8 cellular contexts compared by ENCODE assay signal in genomic region chr11:70661763-70662501, GRCh38.
DNase-seq lines count a peak whose midpoint lies in the region; ATAC-seq and TF ChIP-seq lines count a peak whose summit lies in the region.

No MANE protein-coding gene starts in this region.

- TF ChIP-seq CTCF in testis (IDR thresholded peaks at IDR 0.05) = no peak

- peaks cover 14% of the 10 kb centered on the region for H3K27me3 ChIP-seq in HUES64 (ENCODE audit: insufficient read depth, low read length)
- no peaks in the 10 kb centered on the region for H3K27me3 ChIP-seq in testis

- H3K9ac ChIP-seq in HUES64 (ENCODE audit: low read depth, low read length) = peak overlapping the region; percentile 79

- H3K27ac ChIP-seq in HUES64 (ENCODE audit: low read depth, low read length) (no peak overlapping the region), caudate nucleus (ENCODE audit: low read depth, low read length) (no peak overlapping the region), testis (no peak overlapping the region)

- no peaks in the 10 kb centered on the region for H3K9me3 ChIP-seq in HUES64 (ENCODE audit: insufficient read depth, low read depth, low read length)
- no peaks in the 10 kb centered on the region for H3K9me3 ChIP-seq in testis

- H3K4me3 ChIP-seq in HUES64 (ENCODE audit: low read length) = peak overlapping the region; percentile 69
- peak overlapping the region; percentile 36 to 47 for H3K4me3 ChIP-seq in testis

- intact Hi-C loops in testis (cut with DNase I; ENCODE audit: low total_unique reads) = no loop called here

- ATAC-seq in HG02588 (IDR thresholded peaks at IDR 0.05; ENCODE audit: unreplicated experiment) = no peak

- H3K36me3 ChIP-seq in HUES64 (ENCODE audit: insufficient read depth, low read length) (no peaks in the 10 kb centered on the region), testis (ENCODE audit: low read depth, missing control alignments) (no peaks in the 10 kb centered on the region)

- 1% methylated on average over 54 of the region's 54 CpGs for WGBS in HUES64
- 1% methylated on average over 26 to 54 of the region's 54 CpGs for WGBS in testis, 2 donors

- DNase-seq in caudate nucleus (lab: John Stamatoyannopoulos, UW) = peak in 46 of 61 donors; percentile 13 to 77 (median 52)
- peak; percentile 9 for DNase-seq in iris pigment epithelial cell (ENCODE audit: low read depth)
- DNase-seq in testis = peak; percentile 21
- no peak for DNase-seq in NOMO-1 treated with DMSO at 0.1 percent for 48 hours (lab: John Stamatoyannopoulos, UW; ENCODE audit: unreplicated experiment)
- DNase-seq in DMS 273 (lab: John Stamatoyannopoulos, UW; ENCODE audit: unreplicated experiment) = no peak
- no peak for DNase-seq in HK-2 (ENCODE audit: unreplicated experiment)

- peaks cover 20% of the 10 kb centered on the region for H3K4me1 ChIP-seq in HUES64 (ENCODE audit: insufficient read depth, low read length)
- H3K4me1 ChIP-seq in testis = peaks cover 5% of the 10 kb centered on the region

- no peak for TF ChIP-seq POLR2A in testis (IDR thresholded peaks at IDR 0.05)

Comparison
In these comparisons a context has a peak if more than half of its experiments do, and no peak if none do; other contexts are left out.
1. DNase-seq: peak in caudate nucleus (46 of 61), iris pigment epithelial cell (single experiment) and testis (single experiment); none in NOMO-1 treated with DMSO at 0.1 percent for 48 hours (single experiment), DMS 273 (single experiment) and HK-2 (single experiment).